ENCODE assay signal across 8 cellular contexts in genomic region chr16:79261461-79261860, GRCh38.
DNase-seq lines count a peak whose midpoint lies in the region; ATAC-seq and TF ChIP-seq lines count a peak whose summit lies in the region.

No MANE protein-coding gene starts in this region.

- intact Hi-C loops in activated CD8-positive, alpha-beta T cell treated with anti-CD3 and anti-CD28 coated beads for 36 hours (cut with micrococcal nuclease) = no loop called here

- TF ChIP-seq CTCF in activated CD8-positive, alpha-beta T cell treated with anti-CD3 and anti-CD28 coated beads for 36 hours (IDR thresholded peaks at IDR 0.05) = peak; percentile 36

- no peak overlapping the region for H3K4me3 Mint-ChIP-seq in activated CD8-positive, alpha-beta T cell treated with anti-CD3 and anti-CD28 coated beads for 36 hours

- peaks cover 4% of the 10 kb centered on the region for H3K4me1 Mint-ChIP-seq in activated CD8-positive, alpha-beta T cell treated with anti-CD3 and anti-CD28 coated beads for 36 hours (ENCODE audit: low read depth)

- POLR2A ChIA-PET in activated CD8-positive, alpha-beta T cell treated with anti-CD3 and anti-CD28 coated beads for 36 hours (lab: Charles Lee) = interaction anchor here (1.0 kb wide), 2 partner anchors 11 to 17 kb away, joined by 3 read pairs; no protein-coding TSS in a partner anchor

- ATAC-seq in activated CD8-positive, alpha-beta T cell treated with anti-CD3 and anti-CD28 coated beads for 36 hours = peak; percentile 77
- ATAC-seq in GM21447 (IDR thresholded peaks at IDR 0.05; ENCODE audit: unreplicated experiment) = no peak
- no peak for ATAC-seq in HG03097 (IDR thresholded peaks at IDR 0.05; ENCODE audit: low FRiP score, unreplicated experiment)

- H3K9me3 Mint-ChIP-seq in activated CD8-positive, alpha-beta T cell treated with anti-CD3 and anti-CD28 coated beads for 36 hours = no peaks in the 10 kb centered on the region

- CTCF ChIA-PET in activated CD8-positive, alpha-beta T cell treated with anti-CD3 and anti-CD28 coated beads for 36 hours (lab: Charles Lee) = interaction anchor here (0.6 to 1.2 kb wide), 3 partner anchors 12 to 112 kb away, joined by 3 read pairs; no protein-coding TSS in a partner anchor

- DNase-seq in DMS53 treated with DMSO at 0.1 percent for 48 hours (lab: John Stamatoyannopoulos, UW; ENCODE audit: unreplicated experiment) (peak; percentile 13), iPS DF 4.7 (ENCODE audit: extremely low read depth, low spot score) (peak; percentile 16), GM03348 (ENCODE audit: low spot score) (no peak)
- DNase-seq in Jurkat, Clone E6-1 (ENCODE audit: low read depth, low spot score) = peak; percentile 28
- DNase-seq in activated CD8-positive, alpha-beta T cell treated with anti-CD3 and anti-CD28 coated beads for 36 hours = peak; percentile 55
- DNase-seq in stimulated activated CD4-positive, alpha-beta T cell treated with anti-CD3 and anti-CD28 coated beads, Interleukin-4, amount 100 ng/mL, for 48 hours (ENCODE audit: low read depth in 2 of 2) = peak; percentile 46 to 57

- H3K36me3 Mint-ChIP-seq in activated CD8-positive, alpha-beta T cell treated with anti-CD3 and anti-CD28 coated beads for 36 hours (ENCODE audit: low read depth) = no peaks in the 10 kb centered on the region

- peaks cover 39% of the 10 kb centered on the region for H3K27me3 Mint-ChIP-seq in activated CD8-positive, alpha-beta T cell treated with anti-CD3 and anti-CD28 coated beads for 36 hours

- H3K27ac Mint-ChIP-seq in activated CD8-positive, alpha-beta T cell treated with anti-CD3 and anti-CD28 coated beads for 36 hours = no peak overlapping the region

- no peak overlapping the region for H3K4me3 ChIP-seq in Jurkat, Clone E6-1 (ENCODE audit: low read length)
